ENCODE assay signal across 14 cellular contexts in genomic region chr15:48695088-48695834, GRCh38. TPM values are rescaled to one million over a fixed set of nuclear protein-coding genes. Genes with fewer than 3 reads are reported as not detected.
DNase-seq lines count a peak whose midpoint lies in the region; ATAC-seq, FAIRE-seq and TF ChIP-seq lines count a peak whose summit lies in the region.
"Had no signal": no experiment of that assay in that cellular context is flagged by ENCODE, and none has a peak within 500 bp of the region (broad histone marks: within the 10 kb centered on the region; RNA-seq: fewer than 3 reads in every experiment).

No MANE protein-coding gene starts in this region.

- H3K9ac ChIP-seq in endothelial cell of umbilical vein (replicated peaks; ENCODE audit: extremely low read depth, insufficient read depth, low read length), result no peak overlapping the region

- H3K27ac ChIP-seq in PC-9 (no peak overlapping the region), endothelial cell of umbilical vein (ENCODE audit: insufficient read depth, low read depth, low read length) (no peak overlapping the region)

- H4K20me1 ChIP-seq in PC-9 (ENCODE audit: insufficient read depth) (no peaks in the 10 kb centered on the region), endothelial cell of umbilical vein (replicated peaks; ENCODE audit: control insufficient read depth, extremely low read depth, insufficient read depth, low read length) (no peaks in the 10 kb centered on the region)

- BruUV-seq in PC-9 (replicated peaks; lab: Mats Ljungman, UMichigan) (no TSS peak), endothelial cell of umbilical vein (replicated peaks; lab: Mats Ljungman, UMichigan) (no TSS peak)

- peak; percentile 31 for TF ChIP-seq POLR2A in endothelial cell of umbilical vein (IDR thresholded peaks at IDR 0.05; ENCODE audit: low read depth, low read length)

- H3K9me2 ChIP-seq in PC-9 (ENCODE audit: insufficient read depth), result no peaks in the 10 kb centered on the region

- FAIRE-seq in endothelial cell of umbilical vein (lab: Jason Lieb, UNC), result peak; percentile 74

- H3K4me2 ChIP-seq in PC-9, result peak overlapping the region; percentile 23; the same call in 1 of the 2 replicates
- peak overlapping the region; percentile 19 for H3K4me2 ChIP-seq in endothelial cell of umbilical vein (ENCODE audit: insufficient read depth, low read length)

- H3K4me3 ChIP-seq in BJ (ENCODE audit: low read depth, low read length), result no peak overlapping the region
- no peak overlapping the region for H3K4me3 ChIP-seq in PC-9
- H3K4me3 ChIP-seq in endothelial cell of umbilical vein (replicated peaks in 1 of 3; ENCODE audit: insufficient read depth in 1 of 3, low read depth in 1 of 3, low read length in 3 of 3), result no peak overlapping the region

- no peak overlapping the region for H2AFZ ChIP-seq in PC-9
- no peak overlapping the region for H2AFZ ChIP-seq in endothelial cell of umbilical vein (ENCODE audit: low read depth, low read length)

- TF ChIP-seq CTCF in BJ (IDR thresholded peaks at IDR 0.05; ENCODE audit: insufficient read depth, low read depth, low read length) (no peak), PC-9 (conservative IDR thresholded peaks at IDR 0.05) (no peak), endothelial cell of umbilical vein (IDR thresholded peaks at IDR 0.05; ENCODE audit: extremely low read depth in 1 of 2, insufficient read depth in 1 of 2, low read depth in 1 of 2, low read length in 2 of 2) (no peak)

- no peaks in the 10 kb centered on the region for H3K9me3 ChIP-seq in PC-9 (ENCODE audit: insufficient read depth, low read depth)
- H3K9me3 ChIP-seq in endothelial cell of umbilical vein (replicated peaks; ENCODE audit: control insufficient read depth, insufficient read depth, low read length), result no peaks in the 10 kb centered on the region

- no peaks in the 10 kb centered on the region for H3K27me3 ChIP-seq in BJ (ENCODE audit: control insufficient read depth, insufficient read depth, low read length)
- H3K27me3 ChIP-seq in PC-9 (ENCODE audit: insufficient read depth, low read depth), result no peaks in the 10 kb centered on the region
- no peaks in the 10 kb centered on the region for H3K27me3 ChIP-seq in endothelial cell of umbilical vein (ENCODE audit: control insufficient read depth in 2 of 2, insufficient read depth in 2 of 2, low read length in 2 of 2)

- CTCF ChIA-PET in BJ (lab: Yijun Ruan, JAX), result no interaction called here
- CTCF ChIA-PET in PC-9 (lab: Charles Lee), result no interaction called here
- CTCF ChIA-PET in endothelial cell of umbilical vein (lab: Charles Lee), result no interaction called here

- H3K79me2 ChIP-seq in PC-9 (ENCODE audit: low read depth) (no peaks in the 10 kb centered on the region), endothelial cell of umbilical vein (ENCODE audit: control insufficient read depth, insufficient read depth, low read length) (no peaks in the 10 kb centered on the region)

- dilution Hi-C loops in endothelial cell of umbilical vein (cut with MboI; ENCODE audit: extremely low pct_ligation_motif_present, low sequenced_read_pairs), result no loop called here

- H3K36me3 ChIP-seq in BJ (ENCODE audit: control insufficient read depth, insufficient read depth, low read length), result no peaks in the 10 kb centered on the region
- H3K36me3 ChIP-seq in PC-9 (ENCODE audit: low read depth), result no peaks in the 10 kb centered on the region
- no peaks in the 10 kb centered on the region for H3K36me3 ChIP-seq in endothelial cell of umbilical vein (ENCODE audit: control insufficient read depth in 2 of 2, extremely low read depth in 1 of 2, insufficient read depth in 2 of 2, low read length in 2 of 2)

- H3K9me1 ChIP-seq in endothelial cell of umbilical vein (replicated peaks; ENCODE audit: control insufficient read depth, extremely low read depth, insufficient read depth, low read length), result no peaks in the 10 kb centered on the region

- POLR2A ChIA-PET in BJ (lab: Charles Lee), result no interaction called here
- POLR2A ChIA-PET in PC-9 (lab: Charles Lee; ENCODE audit: unreplicated experiment), result no interaction called here
- POLR2A ChIA-PET in endothelial cell of umbilical vein (lab: Charles Lee), result no interaction called here

- H3F3A ChIP-seq in PC-9 (ENCODE audit: insufficient read depth, low read depth), result no peaks in the 10 kb centered on the region

- DNase-seq in BJ (ENCODE audit: low read depth), result peak; percentile 95
- DNase-seq in PC-9, result no peak
- DNase-seq in endothelial cell of umbilical vein (ENCODE audit: low read depth, low spot score), result peak; percentile 79
- DNase-seq in myocyte (ENCODE audit: low read depth), result peak; percentile 18
- no peak for DNase-seq in islet precursor cell
- no peak for DNase-seq in OCI-M2 (lab: John Stamatoyannopoulos, UW; ENCODE audit: unreplicated experiment)
- no peak for DNase-seq in H4 (ENCODE audit: low spot score)
- no peak for DNase-seq in left colon
- DNase-seq: activated T-cell treated with anti-CD3 and anti-CD28 coated beads, Interleukin-2, amount 50 U/mL, for 4 hours; aorta; CD4-positive, CD25-positive, alpha-beta regulatory T cell; endodermal cell; KG1; NCI-H1930 had no signal

- ATAC-seq in left colon, result no peak
- ATAC-seq: activated T-cell treated with anti-CD3 and anti-CD28 coated beads, Interleukin-2, amount 50 U/mL, for 4 hours had no signal

- intact Hi-C loops in PC-9 (cut with micrococcal nuclease; ENCODE audit: unreplicated experiment), result no loop called here
- intact Hi-C loops in endothelial cell of umbilical vein (cut with micrococcal nuclease), result loop anchor here (2.0 to 5.0 kb wide), 2 partner anchors 50 to 338 kb away; partner anchors contain the start of gene FBN1
- intact Hi-C loops in left colon (cut with DNase I, micrococcal nuclease), result no loop called here

- H3K4me1 ChIP-seq in PC-9 (replicated peaks; ENCODE audit: insufficient read depth), result peaks cover 10% of the 10 kb centered on the region
- peaks cover 28% of the 10 kb centered on the region for H3K4me1 ChIP-seq in endothelial cell of umbilical vein (ENCODE audit: control insufficient read depth, extremely low read depth, insufficient read depth, low read length)

TF ChIP-seq in endothelial cell of umbilical vein, 7 proteins besides CTCF, POLR2A, EP300 and RAD21:
- TF ChIP-seq, protein P1, sequence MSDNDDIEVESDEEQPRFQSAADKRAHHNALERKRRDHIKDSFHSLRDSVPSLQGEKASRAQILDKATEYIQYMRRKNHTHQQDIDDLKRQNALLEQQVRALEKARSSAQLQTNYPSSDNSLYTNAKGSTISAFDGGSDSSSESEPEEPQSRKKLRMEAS (IDR thresholded peaks at IDR 0.05; ENCODE audit: insufficient read depth, insufficient read length), result no peak
- TF ChIP-seq GATA2 (IDR thresholded peaks at IDR 0.05; ENCODE audit: insufficient read depth, insufficient read length, low read depth, low read length) (peak; percentile 99), FOS (IDR thresholded peaks at IDR 0.05; ENCODE audit: borderline replicate concordance, insufficient read depth, low read length) (peak; percentile 69), JUN (IDR thresholded peaks at IDR 0.05; ENCODE audit: borderline replicate concordance, insufficient read depth, insufficient read length, low read depth) (no peak), POLR2AphosphoS5 (IDR thresholded peaks at IDR 0.05; ENCODE audit: insufficient read depth, low read depth, low read length) (peak; percentile 81), MYC (IDR thresholded peaks at IDR 0.05; ENCODE audit: low read depth, low read length) (no peak), EZH2 (IDR thresholded peaks at IDR 0.05; ENCODE audit: borderline replicate concordance, low read depth, low read length, severe bottlenecking) (no peak)

RNA-seq across cellular contexts. Expression of gene FBN1, which starts 49.8 kb away (rescaled TPM):
- 565 and 572 TPM in 2 replicates for polyA plus RNA-seq in BJ (2011; rRNA removed)
- 644 and 710 TPM in 2 replicates for polyA minus RNA-seq in BJ (2011; rRNA and poly(A)+ RNA removed)
- total RNA-seq in PC-9 (2021), result 1.3 TPM in 2 replicates
- total RNA-seq in endothelial cell of umbilical vein, result 88.1 and 111 TPM in 2 replicates
- 102 and 107 TPM in 2 replicates for polyA plus RNA-seq in endothelial cell of umbilical vein
- polyA plus RNA-seq in endothelial cell of umbilical vein (2011; cell fraction: cytosol; rRNA removed), result 98.4 and 101 TPM in 2 replicates
- polyA plus RNA-seq in endothelial cell of umbilical vein (2011; cell fraction: nucleus; rRNA removed), result 171 and 201 TPM in 2 replicates
- 87.6 and 98.0 TPM in 2 replicates for polyA plus RNA-seq in endothelial cell of umbilical vein (2012)
- polyA minus RNA-seq in endothelial cell of umbilical vein, result 326 and 432 TPM in 2 replicates
- 3.3 TPM for polyA minus RNA-seq in endothelial cell of umbilical vein (2011; cell fraction: cytosol; rRNA and poly(A)+ RNA removed)
- 180 and 222 TPM in 2 replicates for polyA minus RNA-seq in endothelial cell of umbilical vein (2011; cell fraction: nucleus; rRNA and poly(A)+ RNA removed)
- total RNA-seq in myocyte, result 67.1 and 81.2 TPM in 2 replicates
- polyA plus RNA-seq in myocyte (2012), result 506 TPM
- 18.1 and 19.5 TPM in 2 replicates for total RNA-seq in H4 (2014; rRNA removed; shearing (Covaris generic))
- 10 to 100 TPM; 10.7 to 16.8 TPM for total RNA-seq in left colon
- polyA plus RNA-seq: CD4-positive, CD25-positive, alpha-beta regulatory T cell had no signal

Comparison
In these comparisons a context has a peak if more than half of its experiments do, and no peak if none do; other contexts are left out.
1. DNase-seq: peak in BJ (single experiment), endothelial cell of umbilical vein (single experiment) and myocyte (single experiment); none in PC-9 (0 of 2), islet precursor cell (single experiment), OCI-M2 (single experiment), H4 (single experiment) and left colon (0 of 2).